In the genomic region with DNA sequence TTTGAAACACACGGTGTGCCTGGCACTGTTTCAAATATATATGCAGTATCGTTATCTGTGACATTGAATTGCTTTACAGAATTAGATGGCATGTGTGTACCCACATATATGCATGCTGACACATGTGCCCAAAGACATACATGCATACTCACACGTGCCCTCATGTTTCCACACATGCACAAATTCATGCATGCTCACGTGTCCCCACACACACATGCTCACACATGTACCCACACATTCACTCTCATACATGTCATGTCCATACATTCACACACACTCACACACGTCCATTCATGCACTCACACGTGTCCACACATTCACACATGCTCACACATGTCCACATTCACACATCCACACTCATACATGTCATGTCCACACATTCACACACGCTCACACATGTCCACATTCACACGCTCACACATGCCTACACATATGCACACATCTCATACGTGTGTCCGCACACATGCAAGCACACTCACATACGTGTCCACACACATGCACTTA, we compare ENCODE assay signal across 1 cellular context.
A peak's percentile ranks its signal among the peaks of the same experiment; 100 is the strongest.
TF ChIP-seq lines count a peak whose summit lies in the region.

No MANE protein-coding gene starts in this region.

TF ChIP-seq in HepG2, 621 proteins besides CTCF, POLR2A, EP300 and RAD21:
- TF ChIP-seq TGIF2 (CRISPR knock-in tag; IDR thresholded peaks at IDR 0.05), result no peak
- peak; percentile 99 for TF ChIP-seq MNT (IDR thresholded peaks at IDR 0.05)
- no peak for TF ChIP-seq NKX3-1 (CRISPR knock-in tag; IDR thresholded peaks at IDR 0.05)
